ENCODE assay signal across 8 cellular contexts in the genomic region with DNA sequence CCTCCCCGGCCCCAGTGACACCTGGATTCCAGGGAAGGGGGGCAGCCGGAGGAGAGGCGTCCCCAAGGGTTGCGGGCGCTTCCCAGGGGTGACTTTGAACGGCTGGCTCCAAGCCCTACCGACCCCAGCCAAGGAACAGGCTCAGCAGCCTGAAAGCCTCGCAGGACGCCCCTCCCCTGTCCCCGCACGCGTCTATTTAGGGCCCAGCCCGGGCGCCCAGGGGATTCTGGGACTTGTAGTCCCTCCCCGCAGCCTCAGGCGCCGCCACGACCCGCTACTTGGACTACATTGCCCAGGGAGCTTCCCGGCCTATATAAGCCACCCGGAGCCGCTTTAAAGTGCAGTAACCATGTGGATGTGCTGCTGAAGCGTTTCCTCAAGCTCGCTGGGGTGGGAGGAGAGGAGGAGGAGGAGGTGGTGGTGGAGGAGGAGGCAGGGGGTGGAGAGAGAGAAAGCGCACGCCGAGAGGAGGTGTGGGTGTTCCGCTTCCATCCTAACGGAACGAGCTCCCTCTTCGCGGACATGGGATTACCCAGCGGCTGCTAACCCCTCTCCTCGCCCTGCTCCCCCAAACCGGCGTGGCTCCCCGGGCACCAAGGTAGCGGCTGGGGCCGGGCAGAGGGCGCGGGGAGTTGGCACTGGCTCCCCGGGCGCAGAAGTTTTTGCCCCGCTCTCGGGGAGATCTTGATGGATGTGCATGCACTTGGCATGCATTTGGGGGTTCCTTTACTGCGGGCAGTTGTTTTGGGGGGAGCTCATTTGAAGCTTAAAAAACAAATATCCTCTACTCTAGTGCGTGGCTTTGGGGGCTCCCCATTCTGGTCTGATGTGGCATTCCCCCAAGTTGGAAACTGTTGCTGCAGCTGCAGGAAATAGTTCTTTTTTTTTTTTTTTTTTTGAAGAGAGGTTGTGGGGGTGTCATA. TPM values are rescaled to one million over a fixed set of nuclear protein-coding genes. Genes with fewer than 3 reads are reported as not detected.
DNase-seq lines count a peak whose midpoint lies in the region; TF ChIP-seq lines count a peak whose summit lies in the region.

A gene (plus strand): TSS at position 341 of the 923 bp plus-strand sequence. CDS start 23,144 bp downstream, outside the sequence.

- H3K9ac ChIP-seq in ES-I3 (ENCODE audit: low read depth, low read length) (peak within 1 kb of the TSS; percentile 89), MM.1S (ENCODE audit: low read length) (peak within 1 kb of the TSS; percentile 55), stomach smooth muscle (ENCODE audit: low read length in 2 of 2) (peak within 1 kb of the TSS; percentile 81 to 85)

- H3K9me2 ChIP-seq in MM.1S (replicated peaks; ENCODE audit: insufficient read depth, low read length), result no peaks in the 10 kb centered on the region

- H2AFZ ChIP-seq in MM.1S (ENCODE audit: low read length), result peak within 1 kb of the TSS; percentile 94

- no peaks in the 10 kb centered on the region for H4K20me1 ChIP-seq in MM.1S (ENCODE audit: insufficient read depth, low read length)

- in situ Hi-C loops in HAP-1 (cut with MboI; ENCODE audit: low sequenced_read_pairs), result no loop called here

- H3K4me3 Mint-ChIP-seq in neural crest cell, result peak within 1 kb of the TSS; percentile 97

- H3K36me3 ChIP-seq in ES-I3 (ENCODE audit: insufficient read depth, low read length) (no peaks in the 10 kb centered on the region), HAP-1 (replicated peaks) (no peaks in the 10 kb centered on the region), MM.1S (replicated peaks; ENCODE audit: insufficient read depth, low read length) (no peaks in the 10 kb centered on the region), stomach smooth muscle (ENCODE audit: control insufficient read depth in 2 of 2, insufficient read depth in 2 of 2, low read length in 2 of 2) (peaks cover 0 to 3% of the 10 kb centered on the region in 2 donors)

- peaks cover 12% of the 10 kb centered on the region for H3K4me1 Mint-ChIP-seq in neural crest cell

- no peaks in the 10 kb centered on the region for H3K79me2 ChIP-seq in MM.1S (ENCODE audit: low read length)

- H3K27ac ChIP-seq in MM.1S (ENCODE audit: low read length), result no peak within 1 kb of the TSS
- peak within 1 kb of the TSS; percentile 80 for H3K27ac ChIP-seq in stomach smooth muscle (ENCODE audit: low read length)

- H3K4me2 ChIP-seq in MM.1S (ENCODE audit: low read depth, low read length), result peak within 1 kb of the TSS; percentile 92

- TF ChIP-seq CTCF in MM.1S (IDR thresholded peaks at IDR 0.05; ENCODE audit: low read length) (no peak), fibroblast of villous mesenchyme (IDR thresholded peaks at IDR 0.05; ENCODE audit: insufficient read depth, low read depth, low read length) (no peak), neural crest cell (conservative IDR thresholded peaks at IDR 0.05) (no peak)

- peak within 1 kb of the TSS; percentile 21 for H3K27ac Mint-ChIP-seq in neural crest cell (ENCODE audit: unreplicated experiment)

- H3K27me3 Mint-ChIP-seq in neural crest cell (ENCODE audit: low read depth), result peaks cover 74% of the 10 kb centered on the region

- no peaks in the 10 kb centered on the region for H3K36me3 Mint-ChIP-seq in neural crest cell (ENCODE audit: low read depth)

- H3K4me1 ChIP-seq in ES-I3 (ENCODE audit: insufficient read depth, low read length) (no peaks in the 10 kb centered on the region), HAP-1 (peaks cover 13% of the 10 kb centered on the region), MM.1S (ENCODE audit: low read length) (no peaks in the 10 kb centered on the region), stomach smooth muscle (ENCODE audit: control insufficient read depth, insufficient read depth, low read length) (peaks cover 13% of the 10 kb centered on the region)

- H3K27me3 ChIP-seq in HAP-1 (ENCODE audit: low read depth) (peaks cover 5% of the 10 kb centered on the region), MM.1S (replicated peaks; ENCODE audit: insufficient read depth, low read length) (no peaks in the 10 kb centered on the region), stomach smooth muscle (ENCODE audit: control insufficient read depth in 1 of 2, insufficient read depth in 2 of 2, low read length in 2 of 2) (no peaks in the 10 kb centered on the region)

- peaks cover 13% of the 10 kb centered on the region for H3F3A ChIP-seq in MM.1S (ENCODE audit: insufficient read depth, low read length)

- DNase-seq in HAP-1 (ENCODE audit: low spot score in 2 of 2) (peak; percentile 96 to 99), MM.1S (peak; percentile 99), SIG-M5 (lab: John Stamatoyannopoulos, UW) (peak; percentile 99), activated gamma-delta T cell (lab: John Stamatoyannopoulos, UW) (peak; percentile 87), fibroblast of villous mesenchyme (ENCODE audit: low read depth) (peak; percentile 99), neural crest cell (ENCODE audit: low read depth, low spot score) (peak; percentile 97)

- H3K9me3 ChIP-seq in ES-I3 (ENCODE audit: control insufficient read depth, insufficient read depth, low read length) (no peaks in the 10 kb centered on the region), HAP-1 (no peaks in the 10 kb centered on the region), MM.1S (replicated peaks; ENCODE audit: insufficient read depth, low read length) (no peaks in the 10 kb centered on the region), stomach smooth muscle (ENCODE audit: control insufficient read depth in 2 of 2, low read length in 2 of 2) (no peaks in the 10 kb centered on the region)

- no peaks in the 10 kb centered on the region for H3K9me3 Mint-ChIP-seq in neural crest cell

- peak within 1 kb of the TSS; percentile 65 for H3K4me3 ChIP-seq in HAP-1
- H3K4me3 ChIP-seq in MM.1S (ENCODE audit: low read length), result peak within 1 kb of the TSS; percentile 77
- peak within 1 kb of the TSS; percentile 85 for H3K4me3 ChIP-seq in fibroblast of villous mesenchyme (ENCODE audit: low read depth, low read length)
- H3K4me3 ChIP-seq in stomach smooth muscle (ENCODE audit: low read length in 2 of 2), result peak within 1 kb of the TSS; percentile 89 to 95

RNA-seq across cellular contexts. Expression of the gene that starts here (rescaled TPM):
- total RNA-seq in fibroblast of villous mesenchyme (13.9 and 16.4 TPM in 2 replicates), neural crest cell (4.8 and 6.6 TPM in 2 replicates)
